ENCODE assay signal across 16 cellular contexts in genomic region chr5:123673107-123673506, GRCh38.
DNase-seq lines count a peak whose midpoint lies in the region; ATAC-seq, FAIRE-seq and TF ChIP-seq lines count a peak whose summit lies in the region.
"Had no signal": no experiment of that assay in that cellular context is flagged by ENCODE, and none has a peak within 500 bp of the region (broad histone marks: within the 10 kb centered on the region; RNA-seq: fewer than 3 reads in every experiment).

No MANE protein-coding gene starts in this region.

- H3K14ac ChIP-seq in IMR-90 (replicated peaks; ENCODE audit: low read depth, low read length) = peak overlapping the region; percentile 78; the same call in 1 of the 2 replicates

- dilution Hi-C loops in IMR-90 (cut with HindIII; ENCODE audit: low sequenced_read_pairs, unreplicated experiment) = no loop called here

- H2BK15ac ChIP-seq in IMR-90 (ENCODE audit: low read depth, low read length) = peak overlapping the region; percentile 87; the same call in 2 of the 3 replicates

- H2BK120ac ChIP-seq in IMR-90 (ENCODE audit: low read depth, low read length) = peak overlapping the region; percentile 85

- H3K79me2 ChIP-seq in HepG2 (ENCODE audit: insufficient read depth, low read length) = no peaks in the 10 kb centered on the region

- no peak overlapping the region for H3K4me3 Mint-ChIP-seq in endodermal cell
- H3K4me3 Mint-ChIP-seq: naive thymus-derived CD8-positive, alpha-beta T cell; stimulated activated effector memory CD8-positive, alpha-beta T cell treated with anti-CD3 and anti-CD28 coated beads, Interleukin-12 subunit alpha, Interleukin-12 subunit beta, amount 100 ng/mL, for 72 hours had no signal

- DNase-seq in Caki2 (ENCODE audit: low read depth) = peak; percentile 27
- DNase-seq in IMR-90 = no peak
- peak; percentile 45 for DNase-seq in endodermal cell
- DNase-seq in HepG2 (ENCODE audit: low spot score) = peak; percentile 9
- no peak for DNase-seq in NAMALWA (ENCODE audit: low spot score)
- no peak for DNase-seq in globus pallidus (ENCODE audit: low spot score)
- DNase-seq in NOMO-1 (lab: John Stamatoyannopoulos, UW; ENCODE audit: unreplicated experiment in 2 of 2) = no peak
- no peak for DNase-seq in NCI-H446 treated with DMSO at 0.1 percent for 48 hours (lab: John Stamatoyannopoulos, UW)
- DNase-seq: anterior cingulate cortex; effector CD8-positive, alpha-beta T cell; GOT3; naive thymus-derived CD8-positive, alpha-beta T cell; NCI-H2029; SIG-M5 had no signal

- POLR2A ChIA-PET in IMR-90 (lab: Charles Lee; ENCODE audit: unreplicated experiment) (interaction anchor here (0.6 kb wide), 1 partner anchor 779 kb away, joined by 3 read pairs; no protein-coding TSS in a partner anchor), HepG2 (lab: Yijun Ruan, JAX) (no interaction called here)

- H4K5ac ChIP-seq in IMR-90 (ENCODE audit: low read depth, low read length) = peak overlapping the region; percentile 30; the same call in 1 of the 2 replicates

- H3K4me3 ChIP-seq in IMR-90 (ENCODE audit: insufficient read depth, low read depth, low read length) (no peak overlapping the region), endodermal cell (ENCODE audit: low read length) (no peak overlapping the region), HepG2 (replicated peaks in 1 of 3; ENCODE audit: insufficient read depth in 1 of 3, low read depth in 2 of 3, low read length in 3 of 3) (no peak overlapping the region)

- peak overlapping the region; percentile 91 for H3K4ac ChIP-seq in IMR-90 (ENCODE audit: low read depth, low read length)

- peaks cover 6% of the 10 kb centered on the region for H3K36me3 Mint-ChIP-seq in endodermal cell (ENCODE audit: low read depth)
- H3K36me3 Mint-ChIP-seq: naive thymus-derived CD8-positive, alpha-beta T cell; stimulated activated effector memory CD8-positive, alpha-beta T cell treated with anti-CD3 and anti-CD28 coated beads, Interleukin-12 subunit alpha, Interleukin-12 subunit beta, amount 100 ng/mL, for 72 hours had no signal

- no peak for TF ChIP-seq EP300 in HepG2 (IDR thresholded peaks at IDR 0.05; ENCODE audit: low read depth in 2 of 2, low read length in 2 of 2)
- TF ChIP-seq EP300 in HepG2 (CRISPR knock-in tag; IDR thresholded peaks at IDR 0.05; ENCODE audit: borderline replicate concordance) = no peak

- H2BK20ac ChIP-seq in IMR-90 (ENCODE audit: low read depth, low read length) = peak overlapping the region; percentile 89

- no peak for FAIRE-seq in HepG2 (lab: Jason Lieb, UNC)

- no peak overlapping the region for H2AK9ac ChIP-seq in IMR-90 (replicated peaks; ENCODE audit: low read depth, low read length, poor library complexity)

- H3K36me3 ChIP-seq in IMR-90 (ENCODE audit: control insufficient read depth, insufficient read depth, low read length) (no peaks in the 10 kb centered on the region), endodermal cell (ENCODE audit: control insufficient read depth, insufficient read depth, low read length) (no peaks in the 10 kb centered on the region), HepG2 (replicated peaks in 1 of 2; ENCODE audit: control insufficient read depth in 1 of 2, insufficient read depth in 2 of 2, low read length in 2 of 2) (no peaks in the 10 kb centered on the region)

- H3K23ac ChIP-seq in IMR-90 (ENCODE audit: low read depth, low read length) = peak overlapping the region; percentile 48; the same call in 1 of the 2 replicates

- peaks cover 4% of the 10 kb centered on the region for H3K4me1 ChIP-seq in IMR-90 (ENCODE audit: control insufficient read depth, insufficient read depth, low read length)
- H3K4me1 ChIP-seq in endodermal cell (ENCODE audit: control insufficient read depth, insufficient read depth, low read length) = no peaks in the 10 kb centered on the region
- H3K4me1 ChIP-seq in HepG2 (ENCODE audit: insufficient read depth, low read length) = no peaks in the 10 kb centered on the region

- H3K27me3 Mint-ChIP-seq in endodermal cell (ENCODE audit: insufficient read depth) = no peaks in the 10 kb centered on the region

- no peak overlapping the region for H3K27ac ChIP-seq in IMR-90 (ENCODE audit: insufficient read depth, low read length)
- H3K27ac ChIP-seq in endodermal cell (ENCODE audit: low read depth, low read length) = no peak overlapping the region
- H3K27ac ChIP-seq in HepG2 (ENCODE audit: extremely low read length, insufficient read depth, low read length) = no peak overlapping the region
- H3K27ac ChIP-seq: C4-2B had no signal

- H4K20me1 ChIP-seq in IMR-90 (ENCODE audit: insufficient read depth, low read length) (no peaks in the 10 kb centered on the region), HepG2 (ENCODE audit: insufficient read depth, low read length) (no peaks in the 10 kb centered on the region)

- no peak overlapping the region for H3K27ac Mint-ChIP-seq in endodermal cell
- H3K27ac Mint-ChIP-seq: naive thymus-derived CD8-positive, alpha-beta T cell; stimulated activated effector memory CD8-positive, alpha-beta T cell treated with anti-CD3 and anti-CD28 coated beads, Interleukin-12 subunit alpha, Interleukin-12 subunit beta, amount 100 ng/mL, for 72 hours had no signal

- H3K9me3 ChIP-seq in IMR-90 (ENCODE audit: control insufficient read depth, insufficient read depth, low read length) (no peaks in the 10 kb centered on the region), endodermal cell (ENCODE audit: control insufficient read depth, low read length) (no peaks in the 10 kb centered on the region), HepG2 (ENCODE audit: low read length) (no peaks in the 10 kb centered on the region)

- H4K91ac ChIP-seq in IMR-90 (ENCODE audit: insufficient read depth, low read depth, low read length) = peak overlapping the region; percentile 66; the same call in 1 of the 2 replicates

- H3K4me2 ChIP-seq in IMR-90 (ENCODE audit: low read depth, low read length) (no peak overlapping the region), HepG2 (ENCODE audit: low read depth, low read length) (no peak overlapping the region)

- H3K56ac ChIP-seq in IMR-90 (ENCODE audit: extremely low read depth, insufficient read depth, low read length) = no peak overlapping the region

- H3K9me3 Mint-ChIP-seq in endodermal cell = peaks cover 28% of the 10 kb centered on the region
- H3K9me3 Mint-ChIP-seq: stimulated activated effector memory CD8-positive, alpha-beta T cell treated with anti-CD3 and anti-CD28 coated beads, Interleukin-12 subunit alpha, Interleukin-12 subunit beta, amount 100 ng/mL, for 72 hours had no signal

- peak overlapping the region; percentile 60; the same call in 1 of the 2 replicates for H2AK5ac ChIP-seq in IMR-90 (ENCODE audit: low read depth, low read length)

- H2AFZ ChIP-seq in IMR-90 (replicated peaks; ENCODE audit: low read length, poor library complexity) (peak overlapping the region; percentile 18), HepG2 (ENCODE audit: low read length) (no peak overlapping the region)

- peak overlapping the region; percentile 1; the same call in 1 of the 2 replicates for H3K18ac ChIP-seq in IMR-90 (ENCODE audit: low read depth, low read length)

- WGBS in IMR-90 (ENCODE audit: extremely low coverage in 2 of 2, insufficient read length in 1 of 2), 2 experiments = 100% methylated on average over 1 of the region's 2 CpGs; no CpG with 5 or more reads in 1 of the 2 experiments
- WGBS in endodermal cell (ENCODE audit: insufficient coverage in 1 of 2, insufficient read length in 1 of 2), 2 experiments = 86% methylated on average over 2 of the region's 2 CpGs
- 17% methylated on average over 2 of the region's 2 CpGs for WGBS in HepG2 (ENCODE audit: low lambda C conversion rate)

- H4K8ac ChIP-seq in IMR-90 (ENCODE audit: low read depth in 2 of 2, low read length in 2 of 2) = peak overlapping the region in 1 of 2 experiments; percentile 44; a peak in 1 of 4 replicates

- no TSS peak for BruUV-seq in IMR-90 (replicated peaks; lab: Mats Ljungman, UMichigan)
- BruUV-seq in HepG2 (replicated peaks; lab: Mats Ljungman, UMichigan) = no TSS peak

- H3K9ac ChIP-seq in IMR-90 (ENCODE audit: low read depth, low read length) (no peak overlapping the region), endodermal cell (ENCODE audit: extremely low read depth, low read length, poor library complexity, severe bottlenecking) (no peak overlapping the region), HepG2 (ENCODE audit: insufficient read depth, low read depth, low read length) (no peak overlapping the region)

- H3K9me1 ChIP-seq in IMR-90 (ENCODE audit: insufficient read depth, low read length) = peaks cover 4% of the 10 kb centered on the region; the same call in 1 of the 2 replicates

- no peaks in the 10 kb centered on the region for H3K79me1 ChIP-seq in IMR-90 (ENCODE audit: low read depth in 1 of 2, low read length in 2 of 2)

- CTCF ChIA-PET in IMR-90 (lab: Yijun Ruan, JAX) (interaction anchor here (0.6 to 1.2 kb wide), 2 partner anchors 373 to 559 kb away, joined by 3 read pairs; no protein-coding TSS in a partner anchor), HepG2 (lab: Yijun Ruan, JAX; ENCODE audit: low intra/inter-chr PET ratio, low total read pairs) (no interaction called here)

- TF ChIP-seq CTCF in IMR-90 (conservative IDR thresholded peaks at IDR 0.05; ENCODE audit: low read depth, low read length) (no peak), endodermal cell (conservative IDR thresholded peaks at IDR 0.05) (peak; percentile 38), HepG2 (CRISPR knock-in tag; IDR thresholded peaks at IDR 0.05) (no peak)

- TF ChIP-seq POLR2A in IMR-90 (IDR thresholded peaks at IDR 0.05; ENCODE audit: low read depth, low read length) (no peak), HepG2 (IDR thresholded peaks at IDR 0.05; ENCODE audit: insufficient read depth in 1 of 2, low read depth in 2 of 2, low read length in 2 of 2) (no peak)

- in situ Hi-C loops in Caki2 (cut with HindIII; ENCODE audit: low pct_unique_long_range_greater_than_20kb, low sequenced_read_pairs) (no loop called here), IMR-90 (cut with MboI; ENCODE audit: low sequenced_read_pairs) (no loop called here), HepG2 (cut with HindIII; ENCODE audit: extremely low pct_ligation_motif_present, low pct_unique_long_range_greater_than_20kb) (no loop called here)

- ATAC-seq in IMR-90 (ENCODE audit: low read depth) (no peak), HepG2 (peak; percentile 55)
- ATAC-seq: naive thymus-derived CD8-positive, alpha-beta T cell; stimulated activated effector memory CD8-positive, alpha-beta T cell treated with anti-CD3 and anti-CD28 coated beads, Interleukin-12 subunit alpha, Interleukin-12 subunit beta, amount 100 ng/mL, for 72 hours had no signal

- H3K27me3 ChIP-seq in IMR-90 (ENCODE audit: control insufficient read depth, insufficient read depth, low read length) = no peaks in the 10 kb centered on the region
- no peaks in the 10 kb centered on the region for H3K27me3 ChIP-seq in endodermal cell (ENCODE audit: control insufficient read depth, insufficient read depth, low read length, poor library complexity, severe bottlenecking)
- H3K27me3 ChIP-seq in HepG2 (ENCODE audit: control insufficient read depth in 1 of 2, insufficient read depth in 2 of 2, low read length in 2 of 2) = no peaks in the 10 kb centered on the region

- intact Hi-C loops in IMR-90 (cut with micrococcal nuclease) = loop anchor here (5.0 to 10.0 kb wide), 4 partner anchors 509 to 1732 kb away; no protein-coding TSS in a partner anchor
- intact Hi-C loops in HepG2 (cut with micrococcal nuclease; ENCODE audit: unreplicated experiment) = no loop called here

- H3K4me1 Mint-ChIP-seq in endodermal cell = peaks cover 19% of the 10 kb centered on the region
- H3K4me1 Mint-ChIP-seq: naive thymus-derived CD8-positive, alpha-beta T cell; stimulated activated effector memory CD8-positive, alpha-beta T cell treated with anti-CD3 and anti-CD28 coated beads, Interleukin-12 subunit alpha, Interleukin-12 subunit beta, amount 100 ng/mL, for 72 hours had no signal

- no peak overlapping the region for H2BK5ac ChIP-seq in IMR-90 (ENCODE audit: low read depth, low read length, poor library complexity, severe bottlenecking)

- TF ChIP-seq RAD21 in IMR-90 (IDR thresholded peaks at IDR 0.05; ENCODE audit: low read length) (no peak), HepG2 (CRISPR knock-in tag; IDR thresholded peaks at IDR 0.05) (no peak)

Comparison
In these comparisons a context has a peak if more than half of its experiments do, and no peak if none do; other contexts are left out.
1. DNase-seq: peak in Caki2 (single experiment), endodermal cell (single experiment) and HepG2 (single experiment); none in IMR-90 (single experiment), NAMALWA (single experiment), globus pallidus (single experiment), NOMO-1 (0 of 2) and NCI-H446 treated with DMSO at 0.1 percent for 48 hours (single experiment).